20 cellular contexts compared by ENCODE assay signal in the genomic region with DNA sequence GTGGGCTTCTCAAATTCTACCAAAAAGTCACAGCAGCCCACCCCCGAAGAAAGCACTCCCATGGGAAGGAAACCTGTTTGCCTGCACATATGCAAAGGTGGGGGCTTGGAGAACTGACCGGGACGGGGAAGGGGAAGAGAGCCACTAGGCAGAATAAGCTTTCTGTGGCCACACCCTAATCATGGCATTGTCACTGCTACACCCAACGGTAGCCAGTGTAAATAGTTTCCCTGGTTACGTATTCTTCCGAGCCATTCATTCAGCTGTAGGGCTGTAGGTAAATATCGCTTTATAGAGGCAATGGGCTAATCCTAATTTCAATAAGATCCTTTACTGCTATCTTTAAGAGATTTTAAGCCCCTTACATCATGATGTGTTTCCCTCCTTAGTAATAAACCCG.
DNase-seq lines count a peak whose midpoint lies in the region; ATAC-seq and TF ChIP-seq lines count a peak whose summit lies in the region.
"Had no signal": no experiment of that assay in that cellular context is flagged by ENCODE, and none has a peak within 500 bp of the region (broad histone marks: within the 10 kb centered on the region; RNA-seq: fewer than 3 reads in every experiment).

No MANE protein-coding gene starts in this region.

- H3K4me3 Mint-ChIP-seq in natural killer cell = no peak overlapping the region
- H3K4me3 Mint-ChIP-seq in T-cell = no peak overlapping the region
- H3K4me3 Mint-ChIP-seq: CD8-positive, alpha-beta T cell; dendritic cell treated with granulocyte-macrophage colony-stimulating factor and Interleukin-4, amounts not matched to agents 40 ng/mL and 50 ng/mL, for 4 days; neural progenitor cell; T-helper 1 cell treated with Interleukin-12 subunit alpha and Interleukin-12 subunit beta and Interleukin-4 antibody, amounts not matched to agents 30 μg/mL and 1 μg/mL, for 36 hours had no signal

- H3K9me3 Mint-ChIP-seq in natural killer cell = no peaks in the 10 kb centered on the region
- H3K9me3 Mint-ChIP-seq in T-cell = peaks cover 0 to under 1% (median 0%) of the 10 kb centered on the region in 3 donors
- H3K9me3 Mint-ChIP-seq: CD8-positive, alpha-beta T cell; dendritic cell treated with granulocyte-macrophage colony-stimulating factor and Interleukin-4, amounts not matched to agents 40 ng/mL and 50 ng/mL, for 4 days; T-helper 1 cell treated with Interleukin-12 subunit alpha and Interleukin-12 subunit beta and Interleukin-4 antibody, amounts not matched to agents 30 μg/mL and 1 μg/mL, for 36 hours had no signal

- DNase-seq in right atrium auricular region (ENCODE audit: low spot score) (no peak), left cardiac atrium (no peak), NCI-H526 (lab: John Stamatoyannopoulos, UW) (peak; percentile 70 to 84), mucosa of descending colon (peak in 1 of 3 donors; percentile 31), uterus (no peak), natural killer cell (no peak), T-cell (no peak)
- DNase-seq: activated CD4-positive, alpha-beta T cell treated with anti-CD3 and anti-CD28 coated beads, Interleukin-2, amount 50 U/mL, for 4 hours; activated gamma-delta T cell treated with Interleukin-2 at 50 U/mL for 16 hours; activated T-cell treated with anti-CD3 and anti-CD28 coated beads for 4 hours; adrenal gland; CD8-positive, alpha-beta T cell; KBM-7; NCI-H1105; substantia nigra had no signal

- H3K27me3 ChIP-seq in right atrium auricular region (no peaks in the 10 kb centered on the region), uterus (no peaks in the 10 kb centered on the region)
- H3K27me3 ChIP-seq: adrenal gland, neural progenitor cell had no signal

- H3K27me3 Mint-ChIP-seq in natural killer cell (ENCODE audit: low read depth in 2 of 2) (no peaks in the 10 kb centered on the region), T-cell (no peaks in the 10 kb centered on the region)

- H3K36me3 ChIP-seq in right atrium auricular region (peaks cover 20% of the 10 kb centered on the region), mucosa of descending colon (ENCODE audit: low read depth) (no peaks in the 10 kb centered on the region), uterus (no peaks in the 10 kb centered on the region)
- H3K36me3 ChIP-seq: neural progenitor cell had no signal

- no peak for TF ChIP-seq POLR2A in uterus (IDR thresholded peaks at IDR 0.05)

- CTCF ChIA-PET in T-cell (lab: Charles Lee) = no interaction called here

- no peak for TF ChIP-seq CTCF in right atrium auricular region (IDR thresholded peaks at IDR 0.05)
- TF ChIP-seq CTCF in mucosa of descending colon (IDR thresholded peaks at IDR 0.05) = no peak
- no peak for TF ChIP-seq CTCF in uterus (IDR thresholded peaks at IDR 0.05)
- no peak for TF ChIP-seq CTCF in natural killer cell (IDR thresholded peaks at IDR 0.05)

- H3K36me3 Mint-ChIP-seq in natural killer cell = peaks cover 2% of the 10 kb centered on the region
- H3K36me3 Mint-ChIP-seq in T-cell = peaks cover 42% of the 10 kb centered on the region

- intact Hi-C loops in left cardiac atrium (cut with DNase I) = loop anchor here (10.0 kb wide), 2 partner anchors 87 to 117 kb away; no protein-coding TSS in a partner anchor
- intact Hi-C loops in mucosa of descending colon (cut with DNase I, micrococcal nuclease) = no loop called here
- intact Hi-C loops in uterus (cut with DNase I; ENCODE audit: low total_unique reads) = no loop called here
- intact Hi-C loops in natural killer cell (cut with micrococcal nuclease) = no loop called here

- H3K4me1 ChIP-seq in right atrium auricular region = peaks cover 0 to 67% of the 10 kb centered on the region in 2 donors
- H3K4me1 ChIP-seq in mucosa of descending colon (ENCODE audit: low read depth) = peaks cover 13% of the 10 kb centered on the region
- H3K4me1 ChIP-seq in uterus = peaks cover 0 to 20% of the 10 kb centered on the region in 2 donors

- H3K4me3 ChIP-seq in right atrium auricular region = no peak overlapping the region
- H3K4me3 ChIP-seq in mucosa of descending colon = no peak overlapping the region
- no peak overlapping the region for H3K4me3 ChIP-seq in uterus
- H3K4me3 ChIP-seq: adrenal gland, neural progenitor cell had no signal

- peaks cover 2 to 9% of the 10 kb centered on the region in 2 donors for H3K4me1 Mint-ChIP-seq in natural killer cell
- peaks cover 0 to 7% (median 2%) of the 10 kb centered on the region in 3 donors for H3K4me1 Mint-ChIP-seq in T-cell

- H3K27ac Mint-ChIP-seq in natural killer cell (no peak overlapping the region), T-cell (no peak overlapping the region)
- H3K27ac Mint-ChIP-seq: CD8-positive, alpha-beta T cell; dendritic cell treated with granulocyte-macrophage colony-stimulating factor and Interleukin-4, amounts not matched to agents 40 ng/mL and 50 ng/mL, for 4 days; neural progenitor cell; T-helper 1 cell treated with Interleukin-12 subunit alpha and Interleukin-12 subunit beta and Interleukin-4 antibody, amounts not matched to agents 30 μg/mL and 1 μg/mL, for 36 hours had no signal

- H3K27ac ChIP-seq in right atrium auricular region = peak overlapping the region; percentile 84 to 89
- peak overlapping the region; percentile 86 to 97 for H3K27ac ChIP-seq in uterus
- H3K27ac ChIP-seq: neural progenitor cell, VCaP had no signal

- POLR2A ChIA-PET in T-cell (lab: Charles Lee) = no interaction called here

- no peak for ATAC-seq in left cardiac atrium
- ATAC-seq in mucosa of descending colon = peak; percentile 86
- ATAC-seq in HG02840 (IDR thresholded peaks at IDR 0.05; ENCODE audit: low FRiP score, unreplicated experiment) = no peak
- ATAC-seq in natural killer cell = no peak
- no peak for ATAC-seq in T-cell (replicated peaks in 1 of 4)
- ATAC-seq: CD8-positive, alpha-beta T cell had no signal

- H3K9me3 ChIP-seq in right atrium auricular region (no peaks in the 10 kb centered on the region), mucosa of descending colon (no peaks in the 10 kb centered on the region), uterus (no peaks in the 10 kb centered on the region)
- H3K9me3 ChIP-seq: adrenal gland had no signal

Comparison
In these comparisons a context has a peak if more than half of its experiments do, and no peak if none do; other contexts are left out.
1. DNase-seq: peak in NCI-H526 (2 of 2); none in right atrium auricular region (single experiment), left cardiac atrium (single experiment), uterus (0 of 2), natural killer cell (single experiment) and T-cell (0 of 34).
2. intact Hi-C loops: an anchor here in left cardiac atrium (10.0 kb wide); none called in mucosa of descending colon, uterus and natural killer cell.